Comparison of ENCODE assay signal across 1 cellular context in the genomic region with DNA sequence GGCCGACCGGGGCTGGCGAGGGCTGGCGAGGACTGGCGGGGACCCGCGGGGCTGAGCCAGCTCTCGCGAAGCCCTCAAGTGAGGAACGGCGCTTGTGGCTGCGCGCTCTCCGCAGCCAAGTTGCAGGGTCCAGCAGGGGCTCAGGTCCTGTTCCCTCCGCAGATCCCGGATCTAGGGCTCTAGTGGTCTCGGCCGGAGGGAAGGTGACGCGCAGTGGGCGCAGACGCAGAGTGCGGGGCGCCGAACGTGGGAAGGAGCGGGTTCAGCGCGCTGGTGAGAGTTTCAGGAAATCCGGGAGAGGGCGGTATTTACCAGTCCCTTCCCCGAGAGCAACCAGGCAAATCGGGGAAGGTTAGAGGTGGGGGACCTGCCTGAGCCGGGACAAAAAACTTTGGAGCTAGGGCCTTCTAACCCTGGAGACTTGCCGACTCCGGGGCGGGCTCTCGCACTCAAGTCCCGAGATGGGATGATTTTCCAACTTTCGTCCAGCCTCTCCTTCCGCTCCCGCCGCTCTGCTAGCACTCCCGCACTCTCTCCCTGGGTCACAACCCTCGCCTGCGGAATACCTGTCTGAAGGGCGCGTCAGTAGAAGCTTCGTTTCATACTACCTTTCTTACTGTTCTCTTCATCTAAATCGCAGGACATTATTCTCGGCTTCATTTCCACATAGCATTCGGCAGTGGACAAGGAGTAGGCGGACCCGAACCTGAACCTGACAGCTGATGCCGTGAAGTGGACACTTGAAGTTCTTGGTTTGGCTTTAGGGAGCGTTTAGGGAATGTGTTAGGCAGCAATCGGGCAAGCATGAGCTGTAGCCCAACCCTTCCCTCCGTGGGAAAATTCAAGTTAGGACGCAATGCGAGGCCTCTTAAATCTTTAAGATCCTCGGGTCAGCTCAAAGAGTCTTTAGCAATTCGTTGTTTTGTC.
TF ChIP-seq lines count a peak whose summit lies in the region.

No MANE protein-coding gene starts in this region.

TF ChIP-seq in HepG2, 621 proteins besides CTCF, POLR2A, EP300 and RAD21 (continued from another document and continues in another):
- TF ChIP-seq, protein P1, sequence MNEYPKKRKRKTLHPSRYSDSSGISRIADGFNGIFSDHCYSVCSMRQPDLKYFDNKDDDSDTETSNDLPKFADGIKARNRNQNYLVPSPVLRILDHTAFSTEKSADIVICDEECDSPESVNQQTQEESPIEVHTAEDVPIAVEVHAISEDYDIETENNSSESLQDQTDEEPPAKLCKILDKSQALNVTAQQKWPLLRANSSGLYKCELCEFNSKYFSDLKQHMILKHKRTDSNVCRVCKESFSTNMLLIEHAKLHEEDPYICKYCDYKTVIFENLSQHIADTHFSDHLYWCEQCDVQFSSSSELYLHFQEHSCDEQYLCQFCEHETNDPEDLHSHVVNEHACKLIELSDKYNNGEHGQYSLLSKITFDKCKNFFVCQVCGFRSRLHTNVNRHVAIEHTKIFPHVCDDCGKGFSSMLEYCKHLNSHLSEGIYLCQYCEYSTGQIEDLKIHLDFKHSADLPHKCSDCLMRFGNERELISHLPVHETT (CRISPR knock-in tag; conservative IDR thresholded peaks at IDR 0.05), result no peak
- TF ChIP-seq ZSCAN25 (CRISPR knock-in tag; IDR thresholded peaks at IDR 0.05), result no peak
- peak; percentile 42; the same call in 1 of the 2 replicates for TF ChIP-seq RFXAP (CRISPR knock-in tag; IDR thresholded peaks at IDR 0.05; ENCODE audit: borderline replicate concordance)
- no peak for TF ChIP-seq MEIS1 (CRISPR knock-in tag; IDR thresholded peaks at IDR 0.05; ENCODE audit: borderline replicate concordance)
- peak; percentile 21 for TF ChIP-seq TEAD3 (CRISPR knock-in tag; optimal IDR thresholded peaks at IDR 0.05; ENCODE audit: borderline replicate concordance)
- no peak for TF ChIP-seq ZNF431 (CRISPR knock-in tag; IDR thresholded peaks at IDR 0.05; ENCODE audit: borderline replicate concordance, low read depth)
- TF ChIP-seq ATRX (CRISPR knock-in tag; IDR thresholded peaks at IDR 0.05; ENCODE audit: borderline replicate concordance), result no peak
- no peak for TF ChIP-seq ZNF629 (CRISPR knock-in tag; conservative IDR thresholded peaks at IDR 0.05)
- TF ChIP-seq KAT7 (CRISPR knock-in tag; IDR thresholded peaks at IDR 0.05; ENCODE audit: borderline replicate concordance), result no peak
- TF ChIP-seq MIXL1 (CRISPR knock-in tag; IDR thresholded peaks at IDR 0.05), result peak; percentile 36; the same call in 1 of the 2 replicates
- TF ChIP-seq SRSF9 (IDR thresholded peaks at IDR 0.05; ENCODE audit: borderline replicate concordance, insufficient read depth, low read depth, low read length, poor library complexity, severe bottlenecking), result no peak
- TF ChIP-seq TP53 (CRISPR knock-in tag; conservative IDR thresholded peaks at IDR 0.05), result no peak
- peak; percentile 78 for TF ChIP-seq HIVEP1 (CRISPR knock-in tag; IDR thresholded peaks at IDR 0.05)
- TF ChIP-seq TSC22D2 (CRISPR knock-in tag; IDR thresholded peaks at IDR 0.05; ENCODE audit: borderline replicate concordance), result 0 out of 2 replicates have a peak, but pooled peaks have one; percentile 21
- TF ChIP-seq HOXA9 (CRISPR knock-in tag; IDR thresholded peaks at IDR 0.05; ENCODE audit: borderline replicate concordance), result no peak
- 0 out of 2 replicates have a peak, but pooled peaks have one; percentile 29 for TF ChIP-seq MAF1 (CRISPR knock-in tag; IDR thresholded peaks at IDR 0.05; ENCODE audit: borderline replicate concordance)
- TF ChIP-seq, protein P2, sequence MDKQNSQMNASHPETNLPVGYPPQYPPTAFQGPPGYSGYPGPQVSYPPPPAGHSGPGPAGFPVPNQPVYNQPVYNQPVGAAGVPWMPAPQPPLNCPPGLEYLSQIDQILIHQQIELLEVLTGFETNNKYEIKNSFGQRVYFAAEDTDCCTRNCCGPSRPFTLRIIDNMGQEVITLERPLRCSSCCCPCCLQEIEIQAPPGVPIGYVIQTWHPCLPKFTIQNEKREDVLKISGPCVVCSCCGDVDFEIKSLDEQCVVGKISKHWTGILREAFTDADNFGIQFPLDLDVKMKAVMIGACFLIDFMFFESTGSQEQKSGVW (CRISPR knock-in tag; IDR thresholded peaks at IDR 0.05; ENCODE audit: borderline replicate concordance), result no peak
- no peak for TF ChIP-seq ZNF552 (CRISPR knock-in tag; IDR thresholded peaks at IDR 0.05; ENCODE audit: borderline replicate concordance)
- TF ChIP-seq ZNF891 (CRISPR knock-in tag; IDR thresholded peaks at IDR 0.05), result no peak
- 0 out of 2 replicates have a peak, but pooled peaks have one; percentile 21 for TF ChIP-seq RXRB (CRISPR knock-in tag; IDR thresholded peaks at IDR 0.05; ENCODE audit: borderline replicate concordance)
- TF ChIP-seq ZNF138 (CRISPR knock-in tag; IDR thresholded peaks at IDR 0.05; ENCODE audit: low read depth), result no peak
- TF ChIP-seq ZNF121 (CRISPR knock-in tag; IDR thresholded peaks at IDR 0.05), result no peak
- TF ChIP-seq, protein P3, sequence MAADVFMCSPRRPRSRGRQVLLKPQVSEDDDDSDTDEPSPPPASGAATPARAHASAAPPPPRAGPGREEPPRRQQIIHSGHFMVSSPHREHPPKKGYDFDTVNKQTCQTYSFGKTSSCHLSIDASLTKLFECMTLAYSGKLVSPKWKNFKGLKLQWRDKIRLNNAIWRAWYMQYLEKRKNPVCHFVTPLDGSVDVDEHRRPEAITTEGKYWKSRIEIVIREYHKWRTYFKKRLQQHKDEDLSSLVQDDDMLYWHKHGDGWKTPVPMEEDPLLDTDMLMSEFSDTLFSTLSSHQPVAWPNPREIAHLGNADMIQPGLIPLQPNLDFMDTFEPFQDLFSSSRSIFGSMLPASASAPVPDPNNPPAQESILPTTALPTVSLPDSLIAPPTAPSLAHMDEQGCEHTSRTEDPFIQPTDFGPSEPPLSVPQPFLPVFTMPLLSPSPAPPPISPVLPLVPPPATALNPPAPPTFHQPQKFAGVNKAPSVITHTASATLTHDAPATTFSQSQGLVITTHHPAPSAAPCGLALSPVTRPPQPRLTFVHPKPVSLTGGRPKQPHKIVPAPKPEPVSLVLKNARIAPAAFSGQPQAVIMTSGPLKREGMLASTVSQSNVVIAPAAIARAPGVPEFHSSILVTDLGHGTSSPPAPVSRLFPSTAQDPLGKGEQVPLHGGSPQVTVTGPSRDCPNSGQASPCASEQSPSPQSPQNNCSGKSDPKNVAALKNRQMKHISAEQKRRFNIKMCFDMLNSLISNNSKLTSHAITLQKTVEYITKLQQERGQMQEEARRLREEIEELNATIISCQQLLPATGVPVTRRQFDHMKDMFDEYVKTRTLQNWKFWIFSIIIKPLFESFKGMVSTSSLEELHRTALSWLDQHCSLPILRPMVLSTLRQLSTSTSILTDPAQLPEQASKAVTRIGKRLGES (CRISPR knock-in tag; IDR thresholded peaks at IDR 0.05; ENCODE audit: borderline replicate concordance), result no peak
- TF ChIP-seq ZNF468 (CRISPR knock-in tag; IDR thresholded peaks at IDR 0.05), result no peak
- no peak for TF ChIP-seq KLF13 (CRISPR knock-in tag; IDR thresholded peaks at IDR 0.05)
- TF ChIP-seq, protein P4, sequence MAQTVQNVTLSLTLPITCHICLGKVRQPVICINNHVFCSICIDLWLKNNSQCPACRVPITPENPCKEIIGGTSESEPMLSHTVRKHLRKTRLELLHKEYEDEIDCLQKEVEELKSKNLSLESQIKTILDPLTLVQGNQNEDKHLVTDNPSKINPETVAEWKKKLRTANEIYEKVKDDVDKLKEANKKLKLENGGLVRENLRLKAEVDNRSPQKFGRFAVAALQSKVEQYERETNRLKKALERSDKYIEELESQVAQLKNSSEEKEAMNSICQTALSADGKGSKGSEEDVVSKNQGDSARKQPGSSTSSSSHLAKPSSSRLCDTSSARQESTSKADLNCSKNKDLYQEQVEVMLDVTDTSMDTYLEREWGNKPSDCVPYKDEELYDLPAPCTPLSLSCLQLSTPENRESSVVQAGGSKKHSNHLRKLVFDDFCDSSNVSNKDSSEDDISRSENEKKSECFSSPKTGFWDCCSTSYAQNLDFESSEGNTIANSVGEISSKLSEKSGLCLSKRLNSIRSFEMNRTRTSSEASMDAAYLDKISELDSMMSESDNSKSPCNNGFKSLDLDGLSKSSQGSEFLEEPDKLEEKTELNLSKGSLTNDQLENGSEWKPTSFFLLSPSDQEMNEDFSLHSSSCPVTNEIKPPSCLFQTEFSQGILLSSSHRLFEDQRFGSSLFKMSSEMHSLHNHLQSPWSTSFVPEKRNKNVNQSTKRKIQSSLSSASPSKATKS (CRISPR knock-in tag; IDR thresholded peaks at IDR 0.05), result no peak
- TF ChIP-seq THAP11 (CRISPR knock-in tag; IDR thresholded peaks at IDR 0.05), result 0 out of 2 replicates have a peak, but pooled peaks have one; percentile 36
- no peak for TF ChIP-seq ZNF616 (CRISPR knock-in tag; IDR thresholded peaks at IDR 0.05; ENCODE audit: low read depth)
- no peak for TF ChIP-seq NFIC (IDR thresholded peaks at IDR 0.05; ENCODE audit: low read length)
- no peak for TF ChIP-seq FOXA3 (CRISPR knock-in tag; IDR thresholded peaks at IDR 0.05)
- TF ChIP-seq ZSCAN9 (CRISPR knock-in tag; IDR thresholded peaks at IDR 0.05; ENCODE audit: borderline replicate concordance), result no peak
- TF ChIP-seq MED13 (CRISPR knock-in tag; IDR thresholded peaks at IDR 0.05), result no peak; the same call in 1 of the 2 replicates
- no peak for TF ChIP-seq ZNF253 (CRISPR knock-in tag; IDR thresholded peaks at IDR 0.05; ENCODE audit: borderline replicate concordance)
- TF ChIP-seq SAP130 (CRISPR knock-in tag; IDR thresholded peaks at IDR 0.05; ENCODE audit: low read depth), result no peak
- no peak for TF ChIP-seq NR2F2 (IDR thresholded peaks at IDR 0.05; ENCODE audit: borderline replicate concordance, low read depth)
- TF ChIP-seq, protein P5, sequence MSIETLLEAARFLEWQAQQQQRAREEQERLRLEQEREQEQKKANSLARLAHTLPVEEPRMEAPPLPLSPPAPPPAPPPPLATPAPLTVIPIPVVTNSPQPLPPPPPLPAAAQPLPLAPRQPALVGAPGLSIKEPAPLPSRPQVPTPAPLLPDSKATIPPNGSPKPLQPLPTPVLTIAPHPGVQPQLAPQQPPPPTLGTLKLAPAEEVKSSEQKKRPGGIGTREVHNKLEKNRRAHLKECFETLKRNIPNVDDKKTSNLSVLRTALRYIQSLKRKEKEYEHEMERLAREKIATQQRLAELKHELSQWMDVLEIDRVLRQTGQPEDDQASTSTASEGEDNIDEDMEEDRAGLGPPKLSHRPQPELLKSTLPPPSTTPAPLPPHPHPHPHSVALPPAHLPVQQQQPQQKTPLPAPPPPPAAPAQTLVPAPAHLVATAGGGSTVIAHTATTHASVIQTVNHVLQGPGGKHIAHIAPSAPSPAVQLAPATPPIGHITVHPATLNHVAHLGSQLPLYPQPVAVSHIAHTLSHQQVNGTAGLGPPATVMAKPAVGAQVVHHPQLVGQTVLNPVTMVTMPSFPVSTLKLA (IDR thresholded peaks at IDR 0.05), result no peak
- TF ChIP-seq ZNF136 (CRISPR knock-in tag; IDR thresholded peaks at IDR 0.05; ENCODE audit: low read depth), result peak; percentile 52; the same call in 1 of the 2 replicates
- TF ChIP-seq, protein P6, sequence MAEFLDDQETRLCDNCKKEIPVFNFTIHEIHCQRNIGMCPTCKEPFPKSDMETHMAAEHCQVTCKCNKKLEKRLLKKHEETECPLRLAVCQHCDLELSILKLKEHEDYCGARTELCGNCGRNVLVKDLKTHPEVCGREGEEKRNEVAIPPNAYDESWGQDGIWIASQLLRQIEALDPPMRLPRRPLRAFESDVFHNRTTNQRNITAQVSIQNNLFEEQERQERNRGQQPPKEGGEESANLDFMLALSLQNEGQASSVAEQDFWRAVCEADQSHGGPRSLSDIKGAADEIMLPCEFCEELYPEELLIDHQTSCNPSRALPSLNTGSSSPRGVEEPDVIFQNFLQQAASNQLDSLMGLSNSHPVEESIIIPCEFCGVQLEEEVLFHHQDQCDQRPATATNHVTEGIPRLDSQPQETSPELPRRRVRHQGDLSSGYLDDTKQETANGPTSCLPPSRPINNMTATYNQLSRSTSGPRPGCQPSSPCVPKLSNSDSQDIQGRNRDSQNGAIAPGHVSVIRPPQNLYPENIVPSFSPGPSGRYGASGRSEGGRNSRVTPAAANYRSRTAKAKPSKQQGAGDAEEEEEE (CRISPR knock-in tag; IDR thresholded peaks at IDR 0.05; ENCODE audit: borderline replicate concordance), result peak; percentile 45; the same call in 1 of the 2 replicates
- peak; percentile 8; the same call in 1 of the 2 replicates for TF ChIP-seq MED1 (CRISPR knock-in tag; IDR thresholded peaks at IDR 0.05)
- TF ChIP-seq ZNF780A (CRISPR knock-in tag; IDR thresholded peaks at IDR 0.05), result 0 out of 2 replicates have a peak, but pooled peaks have one; percentile 37
- TF ChIP-seq SATB2 (CRISPR knock-in tag; IDR thresholded peaks at IDR 0.05), result no peak
- no peak for TF ChIP-seq ATF7 (IDR thresholded peaks at IDR 0.05)
- peak; percentile 59; the same call in 1 of the 2 replicates for TF ChIP-seq ATF7 (CRISPR knock-in tag; IDR thresholded peaks at IDR 0.05)
- no peak for TF ChIP-seq ARNT (IDR thresholded peaks at IDR 0.05)
- no peak; the same call in 1 of the 2 replicates for TF ChIP-seq ZNF709 (CRISPR knock-in tag; IDR thresholded peaks at IDR 0.05)
- no peak for TF ChIP-seq RFXANK (CRISPR knock-in tag; IDR thresholded peaks at IDR 0.05)
- TF ChIP-seq, protein P7, sequence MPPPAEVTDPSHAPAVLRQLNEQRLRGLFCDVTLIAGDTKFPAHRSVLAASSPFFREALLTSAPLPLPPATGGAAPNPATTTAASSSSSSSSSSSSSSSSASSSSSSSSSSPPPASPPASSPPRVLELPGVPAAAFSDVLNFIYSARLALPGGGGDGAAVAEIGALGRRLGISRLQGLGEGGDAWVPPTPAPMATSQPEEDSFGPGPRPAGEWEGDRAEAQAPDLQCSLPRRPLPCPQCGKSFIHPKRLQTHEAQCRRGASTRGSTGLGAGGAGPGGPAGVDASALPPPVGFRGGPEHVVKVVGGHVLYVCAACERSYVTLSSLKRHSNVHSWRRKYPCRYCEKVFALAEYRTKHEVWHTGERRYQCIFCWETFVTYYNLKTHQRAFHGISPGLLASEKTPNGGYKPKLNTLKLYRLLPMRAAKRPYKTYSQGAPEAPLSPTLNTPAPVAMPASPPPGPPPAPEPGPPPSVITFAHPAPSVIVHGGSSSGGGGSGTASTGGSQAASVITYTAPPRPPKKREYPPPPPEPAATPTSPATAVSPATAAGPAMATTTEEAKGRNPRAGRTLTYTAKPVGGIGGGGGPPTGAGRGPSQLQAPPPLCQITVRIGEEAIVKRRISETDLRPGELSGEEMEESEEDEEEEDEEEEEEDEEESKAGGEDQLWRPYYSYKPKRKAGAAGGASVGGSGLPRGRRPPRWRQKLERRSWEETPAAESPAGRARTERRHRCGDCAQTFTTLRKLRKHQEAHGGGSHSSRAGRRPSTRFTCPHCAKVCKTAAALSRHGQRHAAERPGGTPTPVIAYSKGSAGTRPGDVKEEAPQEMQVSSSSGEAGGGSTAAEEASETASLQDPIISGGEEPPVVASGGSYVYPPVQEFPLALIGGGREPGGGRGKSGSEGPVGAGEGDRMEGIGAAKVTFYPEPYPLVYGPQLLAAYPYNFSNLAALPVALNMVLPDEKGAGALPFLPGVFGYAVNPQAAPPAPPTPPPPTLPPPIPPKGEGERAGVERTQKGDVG (CRISPR knock-in tag; IDR thresholded peaks at IDR 0.05; ENCODE audit: borderline replicate concordance), result peak; percentile 70; the same call in 1 of the 2 replicates
- TF ChIP-seq, protein P8, sequence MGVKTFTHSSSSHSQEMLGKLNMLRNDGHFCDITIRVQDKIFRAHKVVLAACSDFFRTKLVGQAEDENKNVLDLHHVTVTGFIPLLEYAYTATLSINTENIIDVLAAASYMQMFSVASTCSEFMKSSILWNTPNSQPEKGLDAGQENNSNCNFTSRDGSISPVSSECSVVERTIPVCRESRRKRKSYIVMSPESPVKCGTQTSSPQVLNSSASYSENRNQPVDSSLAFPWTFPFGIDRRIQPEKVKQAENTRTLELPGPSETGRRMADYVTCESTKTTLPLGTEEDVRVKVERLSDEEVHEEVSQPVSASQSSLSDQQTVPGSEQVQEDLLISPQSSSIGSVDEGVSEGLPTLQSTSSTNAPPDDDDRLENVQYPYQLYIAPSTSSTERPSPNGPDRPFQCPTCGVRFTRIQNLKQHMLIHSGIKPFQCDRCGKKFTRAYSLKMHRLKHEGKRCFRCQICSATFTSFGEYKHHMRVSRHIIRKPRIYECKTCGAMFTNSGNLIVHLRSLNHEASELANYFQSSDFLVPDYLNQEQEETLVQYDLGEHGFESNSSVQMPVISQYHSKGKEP (CRISPR knock-in tag; IDR thresholded peaks at IDR 0.05), result no peak
